ENCODE assay signal across 27 cellular contexts in the genomic region with DNA sequence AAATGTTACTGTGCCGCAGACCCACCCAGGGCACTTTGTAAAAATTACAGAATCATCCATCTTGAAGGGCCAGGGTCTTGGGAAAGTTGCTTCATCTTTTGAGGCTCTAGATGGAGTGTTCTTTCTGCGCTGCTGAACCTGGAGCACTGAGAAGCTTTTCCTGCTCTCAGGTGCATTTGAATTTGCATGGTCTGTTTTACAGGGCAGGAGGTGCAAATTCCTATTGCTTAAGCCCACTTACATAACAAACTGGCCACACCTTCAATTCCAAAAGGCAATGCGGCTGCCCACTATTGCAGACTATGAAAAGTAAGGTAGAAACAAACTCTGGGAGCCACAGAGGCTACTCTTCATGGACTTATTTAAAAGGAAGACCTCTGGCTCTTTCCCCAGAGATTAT.
"Had no signal": no experiment of that assay in that cellular context is flagged by ENCODE, and none has a peak within 500 bp of the region (broad histone marks: within the 10 kb centered on the region; RNA-seq: fewer than 3 reads in every experiment).

No MANE protein-coding gene starts in this region.

- H3K27me3 Mint-ChIP-seq: activated naive CD8-positive, alpha-beta T cell treated with anti-CD3 and anti-CD28 coated beads, Interleukin-2, amount 10 ng/mL, durations not matched to agents 7 days and 5 days; stimulated activated naive CD8-positive, alpha-beta T cell treated with anti-CD3 and anti-CD28 coated beads, Interleukin-15, Interleukin-2, amounts not matched to agents 100 ng/mL and 50 ng/mL, for 24 hours had no signal

- DNase-seq: activated CD4-positive, alpha-beta T cell treated with anti-CD3 and anti-CD28 coated beads for 48 hours; activated CD4-positive, alpha-beta T cell treated with anti-CD3 and anti-CD28 coated beads, Interleukin-2, amount 50 U/mL, for 48 hours; activated CD8-positive, alpha-beta memory T cell treated with anti-CD3 and anti-CD28 coated beads for 24 hours; activated effector memory CD4-positive, alpha-beta T cell treated with anti-CD3 and anti-CD28 coated beads, Interleukin-2, amount 50 U/mL, for 16 hours; activated naive CD4-positive, alpha-beta T cell treated with anti-CD3 and anti-CD28 coated beads, Interleukin-2, amount 10 ng/mL, durations not matched to agents 7 days and 5 days; activated naive CD8-positive, alpha-beta T cell treated with anti-CD3 and anti-CD28 coated beads, Interleukin-2, amount 10 ng/mL, durations not matched to agents 7 days and 5 days; cerebellar nuclear complex; colonic mucosa; effector CD8-positive, alpha-beta T cell; head of caudate nucleus; hippocampal formation; kidney glomerular epithelial cell; left ventricle myocardium superior; ovary; small intestine; stimulated activated CD4-positive, alpha-beta T cell treated with anti-CD3 and anti-CD28 coated beads, Interleukin-4, amount 100 ng/mL, for 24 hours; uterus had no signal

- H3K36me3 ChIP-seq: ascending aorta, cardiac muscle cell, colonic mucosa, ovary, thoracic aorta, uterus had no signal

- H3K9me3 Mint-ChIP-seq: activated naive CD4-positive, alpha-beta T cell treated with anti-CD3 and anti-CD28 coated beads, Interleukin-2, amount 10 ng/mL, durations not matched to agents 7 days and 5 days; activated naive CD8-positive, alpha-beta T cell treated with anti-CD3 and anti-CD28 coated beads, Interleukin-2, amount 10 ng/mL, durations not matched to agents 7 days and 5 days; nephron; stimulated activated effector memory CD8-positive, alpha-beta T cell treated with anti-CD3 and anti-CD28 coated beads, Interleukin-12 subunit alpha, Interleukin-12 subunit beta, amount 100 ng/mL, for 72 hours; stimulated activated naive CD8-positive, alpha-beta T cell treated with anti-CD3 and anti-CD28 coated beads, Interleukin-15, Interleukin-2, amounts not matched to agents 100 ng/mL and 50 ng/mL, for 24 hours; type B pancreatic cell had no signal

- H3K27ac ChIP-seq: cardiac muscle cell, colonic mucosa, ovary had no signal

- H3K9me3 ChIP-seq: colonic mucosa, ovary, thoracic aorta, uterus had no signal

- H3K4me1 ChIP-seq: colonic mucosa had no signal

- H3K4me3 ChIP-seq: ascending aorta, cardiac muscle cell, colonic mucosa, ovary, thoracic aorta, uterus had no signal

- H3K4me3 Mint-ChIP-seq: activated naive CD4-positive, alpha-beta T cell treated with anti-CD3 and anti-CD28 coated beads, Interleukin-2, amount 10 ng/mL, durations not matched to agents 7 days and 5 days; activated naive CD8-positive, alpha-beta T cell treated with anti-CD3 and anti-CD28 coated beads, Interleukin-2, amount 10 ng/mL, durations not matched to agents 7 days and 5 days; brain; nephron; stimulated activated effector memory CD8-positive, alpha-beta T cell treated with anti-CD3 and anti-CD28 coated beads, Interleukin-12 subunit alpha, Interleukin-12 subunit beta, amount 100 ng/mL, for 72 hours; stimulated activated naive CD8-positive, alpha-beta T cell treated with anti-CD3 and anti-CD28 coated beads, Interleukin-15, Interleukin-2, amounts not matched to agents 100 ng/mL and 50 ng/mL, for 24 hours; type B pancreatic cell had no signal

- ATAC-seq: sciatic nerve; stimulated activated effector memory CD8-positive, alpha-beta T cell treated with anti-CD3 and anti-CD28 coated beads, Interleukin-12 subunit alpha, Interleukin-12 subunit beta, amount 100 ng/mL, for 72 hours had no signal

- H3K27me3 ChIP-seq: ascending aorta, cardiac muscle cell, colonic mucosa, ovary, uterus had no signal

- H3K27ac Mint-ChIP-seq: activated naive CD4-positive, alpha-beta T cell treated with anti-CD3 and anti-CD28 coated beads, Interleukin-2, amount 10 ng/mL, durations not matched to agents 7 days and 5 days; activated naive CD8-positive, alpha-beta T cell treated with anti-CD3 and anti-CD28 coated beads, Interleukin-2, amount 10 ng/mL, durations not matched to agents 7 days and 5 days; nephron; progenitor cell of endocrine pancreas; stimulated activated effector memory CD8-positive, alpha-beta T cell treated with anti-CD3 and anti-CD28 coated beads, Interleukin-12 subunit alpha, Interleukin-12 subunit beta, amount 100 ng/mL, for 72 hours; stimulated activated naive CD8-positive, alpha-beta T cell treated with anti-CD3 and anti-CD28 coated beads, Interleukin-15, Interleukin-2, amounts not matched to agents 100 ng/mL and 50 ng/mL, for 24 hours; type B pancreatic cell had no signal

- H3K4me1 Mint-ChIP-seq: activated naive CD4-positive, alpha-beta T cell treated with anti-CD3 and anti-CD28 coated beads, Interleukin-2, amount 10 ng/mL, durations not matched to agents 7 days and 5 days; stimulated activated effector memory CD8-positive, alpha-beta T cell treated with anti-CD3 and anti-CD28 coated beads, Interleukin-12 subunit alpha, Interleukin-12 subunit beta, amount 100 ng/mL, for 72 hours had no signal

- H3K36me3 Mint-ChIP-seq: activated naive CD4-positive, alpha-beta T cell treated with anti-CD3 and anti-CD28 coated beads, Interleukin-2, amount 10 ng/mL, durations not matched to agents 7 days and 5 days; activated naive CD8-positive, alpha-beta T cell treated with anti-CD3 and anti-CD28 coated beads, Interleukin-2, amount 10 ng/mL, durations not matched to agents 7 days and 5 days; brain; stimulated activated effector memory CD8-positive, alpha-beta T cell treated with anti-CD3 and anti-CD28 coated beads, Interleukin-12 subunit alpha, Interleukin-12 subunit beta, amount 100 ng/mL, for 72 hours had no signal
